Comparison of ENCODE assay signal across 2 cellular contexts in genomic region chr22:24744638-24745037, GRCh38.
TF ChIP-seq lines count a peak whose summit lies in the region.

No MANE protein-coding gene starts in this region.

TF ChIP-seq in HCT116, 20 proteins besides CTCF, POLR2A, EP300 and RAD21 (continued from another document):
- TF ChIP-seq REST (IDR thresholded peaks at IDR 0.05; ENCODE audit: low read depth) (peak; percentile 46), YY1 (IDR thresholded peaks at IDR 0.05; ENCODE audit: extremely low read depth, insufficient replicate concordance, low read depth, low read length) (no peak)
TF ChIP-seq in HCT116: peak in this region for 1.

TF ChIP-seq in WTC11, 78 proteins besides CTCF, POLR2A, EP300 and RAD21 (continued from another document):
- TF ChIP-seq ARID4B (CRISPR knock-in tag; IDR thresholded peaks at IDR 0.05; ENCODE audit: borderline replicate concordance): no peak
- TF ChIP-seq IRF1 (CRISPR knock-in tag; IDR thresholded peaks at IDR 0.05): no peak
- TF ChIP-seq FOXP4 (CRISPR knock-in tag; IDR thresholded peaks at IDR 0.05): no peak
- TF ChIP-seq E2F4 (CRISPR knock-in tag; IDR thresholded peaks at IDR 0.05; ENCODE audit: borderline replicate concordance, low read depth): no peak
TF ChIP-seq in WTC11: peak in this region for 0.
